ENCODE assay signal across 18 cellular contexts in genomic region chr6:118715371-118715770, GRCh38.
"Had no signal": no experiment of that assay in that cellular context is flagged by ENCODE, and none has a peak within 500 bp of the region (broad histone marks: within the 10 kb centered on the region; RNA-seq: fewer than 3 reads in every experiment).

No MANE protein-coding gene starts in this region.

- H3K36me3 ChIP-seq: esophagus muscularis mucosa, gastroesophageal sphincter, heart left ventricle, left lung, lower lobe of right lung had no signal

- H3K27me3 ChIP-seq: dorsolateral prefrontal cortex, esophagus muscularis mucosa, foreskin keratinocyte, gastroesophageal sphincter, heart left ventricle, left lung had no signal

- H3K27ac ChIP-seq: coronary artery, esophagus muscularis mucosa, foreskin keratinocyte, gastroesophageal sphincter, heart left ventricle, left lung, lower lobe of right lung had no signal

- H3K4me1 ChIP-seq: esophagus muscularis mucosa, gastroesophageal sphincter, left lung had no signal

- H3K9me3 ChIP-seq: esophagus muscularis mucosa, gastroesophageal sphincter, heart left ventricle, left lung, lower lobe of right lung, mucosa of descending colon had no signal

- H3K36me3 Mint-ChIP-seq: mesothelial cell of epicardium, naive B cell had no signal

- H3K4me3 Mint-ChIP-seq: mesothelial cell of epicardium, naive B cell had no signal

- H3K27me3 Mint-ChIP-seq: naive B cell had no signal

- DNase-seq: dermis blood vessel endothelial cell; dorsolateral prefrontal cortex; effector CD4-positive, alpha-beta T cell; effector memory CD4-positive, alpha-beta T cell; foreskin keratinocyte; heart left ventricle; hippocampal formation; left cardiac atrium; left lung; left ventricle myocardium superior; lower lobe of right lung; mesenchymal stem cell; mucosa of descending colon; naive B cell had no signal

- H3K9me3 Mint-ChIP-seq: mesothelial cell of epicardium, naive B cell had no signal

- H3K4me3 ChIP-seq: coronary artery, esophagus muscularis mucosa, gastroesophageal sphincter, heart left ventricle, left lung, lower lobe of right lung, mucosa of descending colon had no signal

- H3K27ac Mint-ChIP-seq: mesothelial cell of epicardium had no signal
